ENCODE assay signal across 14 cellular contexts in the genomic region with DNA sequence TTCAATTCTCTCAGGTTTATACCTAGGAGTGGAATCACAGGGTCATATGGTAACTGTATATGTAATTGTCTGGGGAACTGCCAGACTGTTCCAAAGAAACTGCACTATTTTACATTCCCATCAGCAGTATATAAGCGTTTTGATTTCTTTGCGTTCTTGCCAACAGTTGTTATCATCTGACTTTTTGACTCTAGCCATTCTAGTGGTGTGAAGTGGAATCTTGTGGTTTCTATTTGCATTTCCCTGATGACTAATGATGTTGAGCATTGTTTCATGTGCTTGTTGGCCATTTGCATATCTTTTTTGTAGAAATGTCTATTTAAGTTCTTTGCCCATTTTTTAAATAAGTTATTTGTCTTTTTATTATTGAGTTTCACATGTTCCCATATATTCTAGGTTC. TPM values are rescaled to one million over a fixed set of nuclear protein-coding genes. Genes with fewer than 3 reads are reported as not detected.
A peak's percentile ranks its signal among the peaks of the same experiment; 100 is the strongest.
DNase-seq lines count a peak whose midpoint lies in the region; ATAC-seq, FAIRE-seq and TF ChIP-seq lines count a peak whose summit lies in the region.
"Had no signal": no experiment of that assay in that cellular context is flagged by ENCODE, and none has a peak within 500 bp of the region (broad histone marks: within the 10 kb centered on the region; RNA-seq: fewer than 3 reads in every experiment).

No MANE protein-coding gene starts in this region.

- TF ChIP-seq CTCF in GM12878 (IDR thresholded peaks at IDR 0.05 in 2 of 3, conservative IDR thresholded peaks at IDR 0.05 in 1 of 3; ENCODE audit: control insufficient read depth in 2 of 3, extremely low read depth in 1 of 3, insufficient read depth in 1 of 3, low read depth in 3 of 3, low read length in 3 of 3) (no peak), esophagus muscularis mucosa (IDR thresholded peaks at IDR 0.05) (no peak)

- H3K27ac ChIP-seq in GM12878 (ENCODE audit: control insufficient read depth, insufficient read depth) (no peak overlapping the region), esophagus muscularis mucosa (replicated peaks in 1 of 4) (no peak overlapping the region)
- H3K27ac ChIP-seq: tibial artery had no signal

- FAIRE-seq in GM12878 (lab: Jason Lieb, UNC), result no peak

- TF ChIP-seq RAD21 in GM12878 (IDR thresholded peaks at IDR 0.05; ENCODE audit: insufficient read depth, low read depth, low read length), result no peak

- SMC1A ChIA-PET in GM12878 (lab: Charles Lee; ENCODE audit: uncharacterized antibody, unreplicated experiment), result no interaction called here

- H3K4me1 ChIP-seq in GM12878 (ENCODE audit: control insufficient read depth, insufficient read depth, low read length), result no peaks in the 10 kb centered on the region
- H3K4me1 ChIP-seq in esophagus muscularis mucosa, result no peaks in the 10 kb centered on the region
- H3K4me1 ChIP-seq: tibial artery had no signal

- TF ChIP-seq EP300 in GM12878 (IDR thresholded peaks at IDR 0.05; ENCODE audit: borderline replicate concordance in 1 of 2, control insufficient read depth in 1 of 2, low read depth in 2 of 2, low read length in 2 of 2) (no peak), esophagus muscularis mucosa (IDR thresholded peaks at IDR 0.05) (no peak)

- POLR2A ChIA-PET in GM12878 (lab: Charles Lee), result no interaction called here

- DNase-seq in EH (ENCODE audit: low read depth) (peak; percentile 68), LHCN-M2 (ENCODE audit: low read depth) (peak; percentile 86), GM12878 (ENCODE audit: low read depth, low spot score) (no peak), kidney glomerular epithelial cell (lab: John Stamatoyannopoulos, UW) (peak; percentile 62), COLO668 (lab: John Stamatoyannopoulos, UW; ENCODE audit: unreplicated experiment) (no peak), NCI-H146 (lab: John Stamatoyannopoulos, UW) (no peak), esophagus muscularis mucosa (ENCODE audit: extremely low spot score) (no peak), iPS-NIHi7 (ENCODE audit: extremely low spot score) (no peak)
- DNase-seq: anterior cingulate cortex, COR-L47, NCI-H187, retina, tibial artery had no signal

- no peak for TF ChIP-seq POLR2A in GM12878 (IDR thresholded peaks at IDR 0.05; ENCODE audit: low read depth, low read length)
- no peak for TF ChIP-seq POLR2A in esophagus muscularis mucosa (IDR thresholded peaks at IDR 0.05; ENCODE audit: low read depth)

- RAD21 ChIA-PET in GM12878 (lab: Charles Lee; ENCODE audit: unreplicated experiment), result no interaction called here

- H3K9me3 ChIP-seq in GM12878 (replicated peaks; ENCODE audit: control insufficient read depth, insufficient read depth, low read length), result no peaks in the 10 kb centered on the region
- H3K9me3 ChIP-seq in esophagus muscularis mucosa, result peaks cover 0 to 4% (median 0%) of the 10 kb centered on the region in 4 donors

- H3K27me3 ChIP-seq in GM12878 (replicated peaks in 1 of 2; ENCODE audit: control insufficient read depth in 2 of 2, insufficient read depth in 2 of 2, low read length in 1 of 2) (no peaks in the 10 kb centered on the region), esophagus muscularis mucosa (no peaks in the 10 kb centered on the region)
- H3K27me3 ChIP-seq: tibial artery had no signal

- WGBS in GM12878 (ENCODE audit: insufficient coverage, insufficient replicate concordance, low lambda C conversion rate, missing lambda C conversion rate), result 97% methylated on average over 2 of the region's 2 CpGs
- 72% methylated on average over 2 of the region's 2 CpGs for WGBS in esophagus muscularis mucosa

- no peak for ATAC-seq in GM12878

- no peaks in the 10 kb centered on the region for H3K36me3 ChIP-seq in GM12878 (ENCODE audit: control insufficient read depth in 2 of 2, insufficient read depth in 2 of 2, low read length in 1 of 2)
- peaks cover 0 to 11% (median 5%) of the 10 kb centered on the region in 4 donors for H3K36me3 ChIP-seq in esophagus muscularis mucosa

- intact Hi-C loops in GM12878 (cut with micrococcal nuclease; ENCODE audit: unreplicated experiment) (no loop called here), esophagus muscularis mucosa (cut with DNase I) (no loop called here)

- H2AFZ ChIP-seq in GM12878 (ENCODE audit: control insufficient read depth, low read depth, low read length), result no peak overlapping the region

- H3K4me3 ChIP-seq in GM12878 (no peak overlapping the region), esophagus muscularis mucosa (no peak overlapping the region)
- H3K4me3 ChIP-seq: lung, tibial artery had no signal

- no peak overlapping the region for H3K4me2 ChIP-seq in GM12878 (ENCODE audit: control insufficient read depth, insufficient read depth)

- no peaks in the 10 kb centered on the region for H3K79me2 ChIP-seq in GM12878 (ENCODE audit: control insufficient read depth, insufficient read depth, low read length)

- H3K9ac ChIP-seq in GM12878 (ENCODE audit: control insufficient read depth, insufficient read depth, low read length), result no peak overlapping the region

- CTCF ChIA-PET in GM12878 (lab: Yijun Ruan, JAX), result no interaction called here

- BruUV-seq in GM12878 (replicated peaks; lab: Mats Ljungman, UMichigan), result no TSS peak

- H4K20me1 ChIP-seq in GM12878 (ENCODE audit: control insufficient read depth, insufficient read depth), result no peaks in the 10 kb centered on the region

- in situ Hi-C loops in GM12878 (cut with MboI), result no loop called here

TF ChIP-seq in GM12878, 131 proteins besides CTCF, POLR2A, EP300 and RAD21:
- no peak for TF ChIP-seq EGR1 (IDR thresholded peaks at IDR 0.05; ENCODE audit: borderline replicate concordance in 1 of 2, low read depth in 2 of 2, low read length in 2 of 2)
- peak; percentile 27 for TF ChIP-seq RUNX3 (IDR thresholded peaks at IDR 0.05; ENCODE audit: low read length)
- TF ChIP-seq, protein P1, sequence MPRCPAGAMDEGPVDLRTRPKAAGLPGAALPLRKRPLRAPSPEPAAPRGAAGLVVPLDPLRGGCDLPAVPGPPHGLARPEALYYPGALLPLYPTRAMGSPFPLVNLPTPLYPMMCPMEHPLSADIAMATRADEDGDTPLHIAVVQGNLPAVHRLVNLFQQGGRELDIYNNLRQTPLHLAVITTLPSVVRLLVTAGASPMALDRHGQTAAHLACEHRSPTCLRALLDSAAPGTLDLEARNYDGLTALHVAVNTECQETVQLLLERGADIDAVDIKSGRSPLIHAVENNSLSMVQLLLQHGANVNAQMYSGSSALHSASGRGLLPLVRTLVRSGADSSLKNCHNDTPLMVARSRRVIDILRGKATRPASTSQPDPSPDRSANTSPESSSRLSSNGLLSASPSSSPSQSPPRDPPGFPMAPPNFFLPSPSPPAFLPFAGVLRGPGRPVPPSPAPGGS (IDR thresholded peaks at IDR 0.05; ENCODE audit: borderline replicate concordance, insufficient read depth, low read depth, low read length, poor library complexity, severe bottlenecking), result no peak
- TF ChIP-seq, protein P2, sequence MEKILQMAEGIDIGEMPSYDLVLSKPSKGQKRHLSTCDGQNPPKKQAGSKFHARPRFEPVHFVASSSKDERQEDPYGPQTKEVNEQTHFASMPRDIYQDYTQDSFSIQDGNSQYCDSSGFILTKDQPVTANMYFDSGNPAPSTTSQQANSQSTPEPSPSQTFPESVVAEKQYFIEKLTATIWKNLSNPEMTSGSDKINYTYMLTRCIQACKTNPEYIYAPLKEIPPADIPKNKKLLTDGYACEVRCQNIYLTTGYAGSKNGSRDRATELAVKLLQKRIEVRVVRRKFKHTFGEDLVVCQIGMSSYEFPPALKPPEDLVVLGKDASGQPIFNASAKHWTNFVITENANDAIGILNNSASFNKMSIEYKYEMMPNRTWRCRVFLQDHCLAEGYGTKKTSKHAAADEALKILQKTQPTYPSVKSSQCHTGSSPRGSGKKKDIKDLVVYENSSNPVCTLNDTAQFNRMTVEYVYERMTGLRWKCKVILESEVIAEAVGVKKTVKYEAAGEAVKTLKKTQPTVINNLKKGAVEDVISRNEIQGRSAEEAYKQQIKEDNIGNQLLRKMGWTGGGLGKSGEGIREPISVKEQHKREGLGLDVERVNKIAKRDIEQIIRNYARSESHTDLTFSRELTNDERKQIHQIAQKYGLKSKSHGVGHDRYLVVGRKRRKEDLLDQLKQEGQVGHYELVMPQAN (conservative IDR thresholded peaks at IDR 0.05), result no peak
- TF ChIP-seq, protein P3, sequence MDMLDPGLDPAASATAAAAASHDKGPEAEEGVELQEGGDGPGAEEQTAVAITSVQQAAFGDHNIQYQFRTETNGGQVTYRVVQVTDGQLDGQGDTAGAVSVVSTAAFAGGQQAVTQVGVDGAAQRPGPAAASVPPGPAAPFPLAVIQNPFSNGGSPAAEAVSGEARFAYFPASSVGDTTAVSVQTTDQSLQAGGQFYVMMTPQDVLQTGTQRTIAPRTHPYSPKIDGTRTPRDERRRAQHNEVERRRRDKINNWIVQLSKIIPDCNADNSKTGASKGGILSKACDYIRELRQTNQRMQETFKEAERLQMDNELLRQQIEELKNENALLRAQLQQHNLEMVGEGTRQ (IDR thresholded peaks at IDR 0.05; ENCODE audit: borderline replicate concordance, low read depth, low read length), result no peak

RNA-seq across cellular contexts. Expression of a gene that starts 44.3 kb away (rescaled TPM):
- total RNA-seq in LHCN-M2 (2014; rRNA removed) (32.1 and 40.0 TPM in 2 replicates), GM12878 (2014; rRNA removed) (43.1 and 45.4 TPM in 2 replicates), GM12878 (2014; rRNA removed; fragmentation: Illumina TruSeq; extraction: Trizol) (46.3 and 47.5 TPM in 2 replicates), GM12878 (2021) (49.4 and 55.3 TPM in 2 replicates), esophagus muscularis mucosa (10 to 100 TPM; 23.7 to 29.5 (median 27.6) TPM)
- polyA plus RNA-seq in LHCN-M2 (2012), result 10.5 TPM
- 42.6 and 46.8 TPM in 2 replicates for total RNA-seq in GM12878 (2013; cell fraction: nucleolus; rRNA removed)
- polyA plus RNA-seq in GM12878 (2011; ENCODE audit: low read depth), result 17.9 TPM
- polyA plus RNA-seq in GM12878 (2011; rRNA removed) (24.1 and 29.8 TPM in 2 replicates), GM12878 (2014; fragmentation: Illumina TruSeq; extraction: Trizol) (48.5 and 58.2 TPM in 2 replicates), GM12878 (2014; fragmentation: Nextera tagmentation; extraction: Ambion mirVana) (10 to 100 TPM; 18.5 to 19.7 TPM), GM12878 (2014; rRNA removed) (32.4 and 35.2 TPM in 2 replicates), GM12878 (2016; fragmentation: Nextera tagmentation; extraction: Ambion mirVana) (10 to 100 TPM; 46.4 to 51.4 TPM)
- polyA plus RNA-seq in GM12878 (2011; cell fraction: cytosol; rRNA removed), result 21.6 and 24.2 TPM in 2 replicates
- polyA plus RNA-seq in GM12878 (2011; cell fraction: nucleus; rRNA removed), result 17.6 and 24.1 TPM in 2 replicates
- polyA plus RNA-seq in GM12878 (2012), result 20.0 and 21.3 TPM in 2 replicates
- polyA minus RNA-seq in GM12878 (2011; rRNA and poly(A)+ RNA removed), result 35.4 and 46.3 TPM in 2 replicates
- polyA minus RNA-seq in GM12878 (2011; cell fraction: cytosol; rRNA and poly(A)+ RNA removed), result 17.9 and 26.4 TPM in 2 replicates
- 20.9 and 39.8 TPM in 2 replicates for polyA minus RNA-seq in GM12878 (2011; cell fraction: nucleus; rRNA and poly(A)+ RNA removed)

Comparison
In these comparisons a context has a peak if more than half of its experiments do, and no peak if none do; other contexts are left out.
1. DNase-seq: peak in EH (single experiment), LHCN-M2 (single experiment) and kidney glomerular epithelial cell (single experiment); none in GM12878 (single experiment), COLO668 (single experiment), NCI-H146 (single experiment), esophagus muscularis mucosa (single experiment) and iPS-NIHi7 (single experiment).